Comparison of ENCODE assay signal across 2 cellular contexts in genomic region chr1:224499204-224499603, GRCh38.
TF ChIP-seq lines count a peak whose summit lies in the region.

No MANE protein-coding gene starts in this region.

TF ChIP-seq in IMR-90, 13 proteins besides CTCF, POLR2A, EP300 and RAD21:
- TF ChIP-seq USF2 (IDR thresholded peaks at IDR 0.05; ENCODE audit: low read depth, low read length), result no peak

TF ChIP-seq in GM12878, 131 proteins besides CTCF, POLR2A, EP300 and RAD21:
- TF ChIP-seq SRF (IDR thresholded peaks at IDR 0.05; ENCODE audit: low read depth in 2 of 2, low read length in 2 of 2), result no peak
- TF ChIP-seq TCF7 (IDR thresholded peaks at IDR 0.05; ENCODE audit: borderline replicate concordance), result no peak
- no peak for TF ChIP-seq ZSCAN29 (IDR thresholded peaks at IDR 0.05)
- TF ChIP-seq RAD51 (IDR thresholded peaks at IDR 0.05), result no peak
- TF ChIP-seq MTA2 (IDR thresholded peaks at IDR 0.05; ENCODE audit: low read depth), result no peak
- TF ChIP-seq ZNF24 (IDR thresholded peaks at IDR 0.05), result no peak
- TF ChIP-seq CUX1 (IDR thresholded peaks at IDR 0.05; ENCODE audit: insufficient replicate concordance, low read depth, low read length), result no peak
- TF ChIP-seq E4F1 (IDR thresholded peaks at IDR 0.05; ENCODE audit: borderline replicate concordance, partially characterized antibody), result no peak
- no peak for TF ChIP-seq GABPA (IDR thresholded peaks at IDR 0.05; ENCODE audit: low read depth)
- no peak for TF ChIP-seq NR2C2 (IDR thresholded peaks at IDR 0.05; ENCODE audit: borderline replicate concordance, control insufficient read depth, insufficient read length, low read depth)
- TF ChIP-seq ZNF217 (IDR thresholded peaks at IDR 0.05), result no peak
- no peak for TF ChIP-seq E2F8 (IDR thresholded peaks at IDR 0.05; ENCODE audit: low read depth, partially characterized antibody)
- TF ChIP-seq ETV6 (conservative IDR thresholded peaks at IDR 0.05 in 1 of 2, IDR thresholded peaks at IDR 0.05 in 1 of 2; ENCODE audit: borderline replicate concordance in 1 of 2, low read depth in 1 of 2), result no peak
- no peak for TF ChIP-seq BCL3 (IDR thresholded peaks at IDR 0.05; ENCODE audit: borderline replicate concordance, insufficient read depth, low read depth, low read length, poor library complexity, severe bottlenecking)
- TF ChIP-seq FOS (IDR thresholded peaks at IDR 0.05; ENCODE audit: borderline replicate concordance, extremely low read depth, insufficient read length), result no peak
